In the genomic region with DNA sequence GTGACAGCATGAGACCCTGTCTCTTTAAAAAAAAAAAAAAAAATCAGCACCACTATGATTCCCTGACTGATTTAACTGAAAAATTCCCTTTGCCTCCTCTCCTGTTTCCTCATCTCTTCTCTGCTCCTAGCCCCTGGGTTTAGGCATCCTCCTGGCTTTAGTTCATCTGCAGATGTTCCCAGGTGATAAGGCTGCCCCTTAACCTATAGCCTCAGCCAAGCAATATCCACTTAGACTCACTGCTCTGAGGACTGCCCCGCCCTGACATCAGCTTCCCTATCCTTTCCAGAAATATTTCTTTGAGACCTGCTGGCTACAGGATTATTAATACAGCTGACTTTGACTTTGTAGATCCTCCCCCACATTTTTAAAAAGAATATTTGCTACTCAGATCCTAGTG, we compare ENCODE assay signal across 24 cellular contexts. TPM values are rescaled to one million over a fixed set of nuclear protein-coding genes. Genes with fewer than 3 reads are reported as not detected.
DNase-seq lines count a peak whose midpoint lies in the region; ATAC-seq, FAIRE-seq and TF ChIP-seq lines count a peak whose summit lies in the region.
"Had no signal": no experiment of that assay in that cellular context is flagged by ENCODE, and none has a peak within 500 bp of the region (broad histone marks: within the 10 kb centered on the region; RNA-seq: fewer than 3 reads in every experiment).

No MANE protein-coding gene starts in this region.

- DNase-seq in K562 (ENCODE audit: extremely low read depth in 1 of 4, low spot score in 3 of 4) (peak; percentile 19 to 36 (median 31)), keratinocyte (ENCODE audit: low read depth, low spot score) (no peak), kidney tubule cell (ENCODE audit: low spot score) (no peak), NCI-H1105 treated with DMSO at 0.1 percent for 48 hours (lab: John Stamatoyannopoulos, UW) (no peak), DMS79 treated with DMSO at 0.1 percent for 48 hours (lab: John Stamatoyannopoulos, UW) (no peak)
- no peak for DNase-seq in naive thymus-derived CD4-positive, alpha-beta T cell
- DNase-seq: C1 segment of cervical spinal cord; CD4-positive, alpha-beta memory T cell; COR-L47; EL; GDM1; KBM-7; MV-4-11; NCI-H1105; NCI-H2029; NCI-H446 treated with DMSO at 0.1 percent for 48 hours; NCI-H526 treated with DMSO at 0.1 percent for 48 hours; Peyer's patch; SK-N-SH; SW 1271 had no signal

- H3K27me3 ChIP-seq in K562 (ENCODE audit: control insufficient read depth in 2 of 2, insufficient read depth in 2 of 2, low read length in 2 of 2) (peaks cover 0 to 20% of the 10 kb centered on the region in 2 experiments; a peak in 2 of 5 replicates), keratinocyte (ENCODE audit: control insufficient read depth, extremely low read depth, insufficient read depth, low read length) (no peaks in the 10 kb centered on the region), stomach smooth muscle (ENCODE audit: control insufficient read depth in 1 of 2, insufficient read depth in 2 of 2, low read length in 2 of 2) (no peaks in the 10 kb centered on the region)
- peaks cover 0 to 2% of the 10 kb centered on the region in 2 donors for H3K27me3 ChIP-seq in naive thymus-derived CD4-positive, alpha-beta T cell (ENCODE audit: control insufficient read depth in 2 of 2, insufficient read depth in 2 of 2, low read length in 2 of 2)
- H3K27me3 ChIP-seq: Peyer's patch had no signal

- intact Hi-C loops in K562 (cut with micrococcal nuclease), result no loop called here
- intact Hi-C loops in naive thymus-derived CD4-positive, alpha-beta T cell (cut with micrococcal nuclease), result no loop called here

- FAIRE-seq in K562 (lab: Jason Lieb, UNC), result no peak
- no peak for FAIRE-seq in keratinocyte (lab: Jason Lieb, UNC)
- FAIRE-seq: GM12891, H54, HepG2 had no signal

- no peaks in the 10 kb centered on the region for H3K9me3 ChIP-seq in K562 (replicated peaks; ENCODE audit: control insufficient read depth, insufficient read depth, low read depth, low read length)
- no peaks in the 10 kb centered on the region for H3K9me3 ChIP-seq in keratinocyte (ENCODE audit: control insufficient read depth, low read depth, low read length)
- no peaks in the 10 kb centered on the region for H3K9me3 ChIP-seq in stomach smooth muscle (ENCODE audit: control insufficient read depth in 2 of 2, low read length in 2 of 2)
- no peaks in the 10 kb centered on the region for H3K9me3 ChIP-seq in naive thymus-derived CD4-positive, alpha-beta T cell (ENCODE audit: control insufficient read depth in 2 of 3, low read length in 3 of 3)
- H3K9me3 ChIP-seq: Peyer's patch, SK-N-SH had no signal

- H3K9ac ChIP-seq in K562 (ENCODE audit: insufficient read depth in 1 of 2, low read depth in 2 of 2, low read length in 2 of 2) (no peak overlapping the region), keratinocyte (ENCODE audit: control insufficient read depth, extremely low read depth, insufficient read depth, low read length) (no peak overlapping the region), stomach smooth muscle (ENCODE audit: low read length in 2 of 2) (no peak overlapping the region)
- H3K9ac ChIP-seq: SK-N-SH had no signal

- CTCF ChIA-PET in K562 (lab: Yijun Ruan, JAX; ENCODE audit: low intra/inter-chr PET ratio), result no interaction called here
- CTCF ChIA-PET in naive thymus-derived CD4-positive, alpha-beta T cell (lab: Charles Lee), result no interaction called here

- peaks cover 0 to 2% (median 1%) of the 10 kb centered on the region in 5 donors for H3K36me3 Mint-ChIP-seq in naive thymus-derived CD4-positive, alpha-beta T cell
- H3K36me3 Mint-ChIP-seq: CD4-positive, alpha-beta memory T cell had no signal

- no peaks in the 10 kb centered on the region for H3K36me3 ChIP-seq in K562 (ENCODE audit: control insufficient read depth, insufficient read depth, low read length)
- H3K36me3 ChIP-seq in keratinocyte (ENCODE audit: control insufficient read depth in 2 of 2, extremely low read depth in 1 of 2, insufficient read depth in 2 of 2, low read length in 2 of 2), result no peaks in the 10 kb centered on the region
- peaks cover 56 to 61% of the 10 kb centered on the region in 2 donors for H3K36me3 ChIP-seq in stomach smooth muscle (ENCODE audit: control insufficient read depth in 2 of 2, insufficient read depth in 2 of 2, low read length in 2 of 2)
- no peaks in the 10 kb centered on the region for H3K36me3 ChIP-seq in naive thymus-derived CD4-positive, alpha-beta T cell (ENCODE audit: control insufficient read depth in 2 of 3, insufficient read depth in 3 of 3, low read length in 3 of 3)

- H3K4me3 ChIP-seq in K562 (no peak overlapping the region), keratinocyte (ENCODE audit: control insufficient read depth in 2 of 3, extremely low read depth in 1 of 3, insufficient read depth in 2 of 3, low read depth in 1 of 3, low read length in 3 of 3) (no peak overlapping the region), stomach smooth muscle (ENCODE audit: low read length in 2 of 2) (no peak overlapping the region)
- no peak overlapping the region for H3K4me3 ChIP-seq in naive thymus-derived CD4-positive, alpha-beta T cell (ENCODE audit: low read length)
- H3K4me3 ChIP-seq: Peyer's patch had no signal

- H3K9me1 ChIP-seq in K562 (ENCODE audit: control insufficient read depth, insufficient read depth, low read length), result no peaks in the 10 kb centered on the region
- no peaks in the 10 kb centered on the region for H3K9me1 ChIP-seq in keratinocyte (ENCODE audit: control insufficient read depth, extremely low read depth, insufficient read depth, low read length)

- TF ChIP-seq CTCF in K562 (IDR thresholded peaks at IDR 0.05 in 2 of 3, conservative IDR thresholded peaks at IDR 0.05 in 1 of 3; ENCODE audit: insufficient read depth in 2 of 3, low read depth in 1 of 3, low read length in 3 of 3) (no peak), keratinocyte (optimal IDR thresholded peaks at IDR 0.05 in 1 of 3, IDR thresholded peaks at IDR 0.05 in 1 of 3, conservative IDR thresholded peaks at IDR 0.05 in 1 of 3; ENCODE audit: extremely low read depth in 1 of 3, insufficient read depth in 2 of 3, low read length in 3 of 3) (no peak)

- no peak overlapping the region for H3K4me3 Mint-ChIP-seq in naive thymus-derived CD4-positive, alpha-beta T cell
- H3K4me3 Mint-ChIP-seq: CD4-positive, alpha-beta memory T cell had no signal

- no peaks in the 10 kb centered on the region for H3K79me2 ChIP-seq in K562 (ENCODE audit: control insufficient read depth, insufficient read depth, low read length)
- H3K79me2 ChIP-seq in keratinocyte (ENCODE audit: control insufficient read depth, insufficient read depth, low read length), result no peaks in the 10 kb centered on the region

- POLR2A ChIA-PET in K562 (lab: Yijun Ruan, JAX), result interaction anchor here (1.0 kb wide), 1 partner anchor 9 kb away, joined by 3 read pairs; no protein-coding TSS in a partner anchor
- POLR2A ChIA-PET in naive thymus-derived CD4-positive, alpha-beta T cell (lab: Charles Lee), result no interaction called here

- WGBS in K562 (ENCODE audit: insufficient coverage, low coverage, missing lambda C conversion rate), result 0% methylated on average over 1 of the region's 1 CpG

- H3K27ac Mint-ChIP-seq in naive thymus-derived CD4-positive, alpha-beta T cell, result no peak overlapping the region
- H3K27ac Mint-ChIP-seq: CD4-positive, alpha-beta memory T cell had no signal

- H3K4me1 Mint-ChIP-seq in naive thymus-derived CD4-positive, alpha-beta T cell, result peaks cover 0 to 4% (median 0%) of the 10 kb centered on the region in 7 donors
- H3K4me1 Mint-ChIP-seq: CD4-positive, alpha-beta memory T cell had no signal

- H3K27ac ChIP-seq in K562 (ENCODE audit: extremely low read depth, low read depth, low read length) (no peak overlapping the region), keratinocyte (ENCODE audit: control insufficient read depth, insufficient read depth, low read length) (no peak overlapping the region), stomach smooth muscle (ENCODE audit: low read length) (peak overlapping the region; percentile 67)
- H3K27ac ChIP-seq in naive thymus-derived CD4-positive, alpha-beta T cell (ENCODE audit: low read depth, low read length), result no peak overlapping the region
- H3K27ac ChIP-seq: Peyer's patch had no signal

- H3K4me1 ChIP-seq in K562 (replicated peaks in 1 of 2; ENCODE audit: control insufficient read depth in 2 of 2, insufficient read depth in 2 of 2, low read length in 2 of 2) (peaks cover 0 to 6% of the 10 kb centered on the region in 2 experiments; a peak in 2 of 5 replicates), keratinocyte (ENCODE audit: control insufficient read depth, extremely low read depth, insufficient read depth, low read length) (peaks cover 44% of the 10 kb centered on the region), stomach smooth muscle (ENCODE audit: control insufficient read depth, insufficient read depth, low read length) (peaks cover 49% of the 10 kb centered on the region)
- no peaks in the 10 kb centered on the region for H3K4me1 ChIP-seq in naive thymus-derived CD4-positive, alpha-beta T cell (ENCODE audit: control insufficient read depth in 2 of 2, insufficient read depth in 2 of 2, low read length in 2 of 2)
- H3K4me1 ChIP-seq: Peyer's patch had no signal

- no peak for TF ChIP-seq POLR2A in K562 (conservative IDR thresholded peaks at IDR 0.05)

- peak; percentile 62 for ATAC-seq in K562
- ATAC-seq in naive thymus-derived CD4-positive, alpha-beta T cell, result no peak
- ATAC-seq: HepG2 had no signal

- peaks cover 4% of the 10 kb centered on the region for H4K20me1 ChIP-seq in K562 (replicated peaks; ENCODE audit: control insufficient read depth, insufficient read depth, low read length)
- no peaks in the 10 kb centered on the region for H4K20me1 ChIP-seq in keratinocyte (ENCODE audit: control insufficient read depth, extremely low read depth, insufficient read depth, low read length)

- dilution Hi-C loops in keratinocyte (cut with MboI; ENCODE audit: extremely low pct_ligation_motif_present, low sequenced_read_pairs), result no loop called here

- in situ Hi-C loops in K562 (cut with MboI), result no loop called here

- no peaks in the 10 kb centered on the region for H3K9me3 Mint-ChIP-seq in naive thymus-derived CD4-positive, alpha-beta T cell

- H2AFZ ChIP-seq in K562 (ENCODE audit: low read depth, low read length), result no peak overlapping the region
- no peak overlapping the region for H2AFZ ChIP-seq in keratinocyte (ENCODE audit: control insufficient read depth, low read length)

- peaks cover 0 to 5% (median 0%) of the 10 kb centered on the region in 5 donors for H3K27me3 Mint-ChIP-seq in naive thymus-derived CD4-positive, alpha-beta T cell

- TF ChIP-seq EP300 in K562 (IDR thresholded peaks at IDR 0.05; ENCODE audit: low read length), result no peak

- H3K4me2 ChIP-seq in K562 (ENCODE audit: insufficient read depth, low read length), result no peak overlapping the region
- peak overlapping the region; percentile 67 for H3K4me2 ChIP-seq in keratinocyte (ENCODE audit: control insufficient read depth, extremely low read depth, insufficient read depth, low read depth, low read length)

- no TSS peak for BruUV-seq in K562 (replicated peaks; lab: Mats Ljungman, UMichigan)

- TF ChIP-seq RAD21 in K562 (CRISPR knock-in tag; conservative IDR thresholded peaks at IDR 0.05 in 1 of 2, IDR thresholded peaks at IDR 0.05 in 1 of 2), result no peak

RNA-seq across cellular contexts. Expression of a gene that starts 39.4 kb away (rescaled TPM):
- 9.5 and 17.7 TPM in 2 replicates for total RNA-seq in K562 (2011; cell fraction: chromatin; rRNA removed; ENCODE audit: low replicate concordance)
- total RNA-seq in K562 (2011; cell fraction: nucleolus; rRNA removed), result 5.0 and 6.0 TPM in 2 replicates
- total RNA-seq in K562 (2011; cell fraction: nucleoplasm; rRNA removed), result 9.4 and 14.8 TPM in 2 replicates
- 1.3 and 2.8 TPM in 2 replicates for total RNA-seq in K562 (2014; rRNA removed)
- total RNA-seq in K562 (2014; rRNA removed; fragmentation: Illumina TruSeq; extraction: Trizol), result 4.0 and 4.6 TPM in 2 replicates
- 3.0 and 4.2 TPM in 2 replicates for total RNA-seq in K562 (2015; rRNA removed; fragmentation: Illumina TruSeq; extraction: Trizol)
- total RNA-seq in K562 (2021), result 3.7 and 4.9 TPM in 2 replicates
- 10.5 TPM in 2 replicates for polyA plus RNA-seq in K562 (2011; rRNA removed)
- polyA plus RNA-seq in K562 (2011; cell fraction: cytosol; rRNA removed), result 2.3 and 4.5 TPM in 2 replicates
- 8.9 and 13.4 TPM in 2 replicates for polyA plus RNA-seq in K562 (2011; cell fraction: nucleus; rRNA removed)
- 2.6 and 3.2 TPM in 2 replicates for polyA plus RNA-seq in K562 (2012)
- 4.7 TPM in 2 replicates for polyA plus RNA-seq in K562 (2014; fragmentation: Illumina TruSeq; extraction: Trizol)
- polyA plus RNA-seq in K562 (2014; fragmentation: Nextera tagmentation; extraction: Ambion mirVana), result 1 to 10 TPM; 1.3 to 1.6 TPM
- polyA plus RNA-seq in K562 (2014; rRNA removed), result 3.8 and 5.5 TPM in 2 replicates
- 10.6 and 11.2 TPM in 2 replicates for polyA minus RNA-seq in K562 (2011; rRNA and poly(A)+ RNA removed)
- polyA minus RNA-seq in K562 (2011; cell fraction: cytosol; rRNA and poly(A)+ RNA removed), result 3.8 and 5.9 TPM in 2 replicates
- 3.9 and 7.2 TPM in 2 replicates for polyA minus RNA-seq in K562 (2011; cell fraction: nucleus; rRNA and poly(A)+ RNA removed)
- 85.8 to 146 TPM (median 124 TPM) in 3 replicates for polyA plus RNA-seq in keratinocyte
- 34.3 TPM for polyA plus RNA-seq in keratinocyte (2011; ENCODE audit: low read depth)
- polyA plus RNA-seq in keratinocyte (2011; cell fraction: cytosol; rRNA removed), result 50.9 and 112 TPM in 2 replicates
- polyA plus RNA-seq in keratinocyte (2011; cell fraction: nucleus; rRNA removed), result 146 and 190 TPM in 2 replicates
- 57.9 and 59.7 TPM in 2 replicates for polyA plus RNA-seq in keratinocyte (2012; ENCODE audit: low replicate concordance)
- 83.0 to 239 TPM (median 181 TPM) in 3 replicates for polyA minus RNA-seq in keratinocyte
- polyA minus RNA-seq in keratinocyte (2011; cell fraction: cytosol; rRNA and poly(A)+ RNA removed), result 73.3 TPM
- 131 and 227 TPM in 2 replicates for polyA minus RNA-seq in keratinocyte (2011; cell fraction: nucleus; rRNA and poly(A)+ RNA removed)
- 10 to 100 TPM; 15.9 to 28.3 (median 24.0) TPM for total RNA-seq in naive thymus-derived CD4-positive, alpha-beta T cell
- polyA plus RNA-seq in naive thymus-derived CD4-positive, alpha-beta T cell, result 10 to 100 TPM; 14.7 to 19.8 TPM

Comparison
In these comparisons a context has a peak if more than half of its experiments do, and no peak if none do; other contexts are left out.
1. DNase-seq: peak in K562 (4 of 4); none in keratinocyte (single experiment), kidney tubule cell (single experiment), naive thymus-derived CD4-positive, alpha-beta T cell (0 of 9), NCI-H1105 treated with DMSO at 0.1 percent for 48 hours (single experiment) and DMS79 treated with DMSO at 0.1 percent for 48 hours (single experiment).